In genomic region chrX:9019151-9019550, GRCh38 we compare ENCODE assay signal across 26 cellular contexts. TPM values are rescaled to one million over a fixed set of nuclear protein-coding genes. Genes with fewer than 3 reads are reported as not detected.
"Had no signal": no experiment of that assay in that cellular context is flagged by ENCODE, and none has a peak within 500 bp of the region (broad histone marks: within the 10 kb centered on the region; RNA-seq: fewer than 3 reads in every experiment).

No MANE protein-coding gene starts in this region.

- H3K4me1 ChIP-seq: ascending aorta, heart right ventricle, psoas muscle, right atrium auricular region, thyroid gland, upper lobe of right lung had no signal

- H3K36me3 ChIP-seq: ascending aorta, brain microvascular endothelial cell, heart right ventricle, right atrium auricular region, thyroid gland, upper lobe of right lung had no signal

- FAIRE-seq: keratinocyte had no signal

- ATAC-seq: activated CD8-positive, alpha-beta T cell treated with anti-CD3 and anti-CD28 coated beads, Interleukin-2, amount 10 ng/mL, durations not matched to agents 7 days and 5 days; heart right ventricle; left colon; natural killer cell treated with Interleukin-12 subunit alpha and Interleukin-12 subunit beta and Interleukin-15 and Interleukin-18, amount 100 ng/mL, for 72 hours; psoas muscle; stimulated activated naive CD8-positive, alpha-beta T cell treated with anti-CD3 and anti-CD28 coated beads, Interleukin-15, Interleukin-2, amounts not matched to agents 100 U/mL and 50 U/mL, for 24 hours; upper lobe of right lung had no signal

- H3K27me3 ChIP-seq: ascending aorta, brain microvascular endothelial cell, heart right ventricle, right atrium auricular region, thyroid gland, upper lobe of right lung had no signal

- H3K4me3 ChIP-seq: ascending aorta, heart right ventricle, psoas muscle, right atrium auricular region, thyroid gland, upper lobe of right lung had no signal

- H3K9me3 ChIP-seq: ascending aorta, heart right ventricle, psoas muscle, right atrium auricular region, thyroid gland, upper lobe of right lung had no signal

- DNase-seq: activated CD4-positive, alpha-beta T cell treated with anti-CD3 and anti-CD28 coated beads for 1 hour; activated CD4-positive, alpha-beta T cell treated with anti-CD3 and anti-CD28 coated beads, Interleukin-2, amount 50 U/mL, for 1 hour; activated CD8-positive, alpha-beta T cell treated with anti-CD3 and anti-CD28 coated beads, Interleukin-2, amount 10 ng/mL, durations not matched to agents 7 days and 5 days; activated gamma-delta T cell treated with Interleukin-2 at 50 U/mL for 16 hours; brain microvascular endothelial cell; caudate nucleus; effector CD4-positive, alpha-beta T cell; erythroblast; heart right ventricle; left colon; psoas muscle; stimulated activated CD4-positive, alpha-beta T cell treated with anti-CD3 and anti-CD28 coated beads, Interleukin-12 subunit alpha, Interleukin-12 subunit beta, amount 100 ng/mL, for 4 hours; stimulated activated CD4-positive, alpha-beta T cell treated with anti-CD3 and anti-CD28 coated beads, Interleukin-4, amount 100 ng/mL, for 4 hours; stimulated activated naive CD8-positive, alpha-beta T cell treated with anti-CD3 and anti-CD28 coated beads, Interleukin-15, Interleukin-2, amounts not matched to agents 100 U/mL and 50 U/mL, for 24 hours; substantia nigra; thyroid gland; upper lobe of right lung had no signal

- H3K27ac ChIP-seq: ascending aorta, brain microvascular endothelial cell, heart right ventricle, psoas muscle, right atrium auricular region, thyroid gland, upper lobe of right lung had no signal

RNA-seq across cellular contexts. Expression of gene FAM9B, which starts 14.8 kb away (rescaled TPM):
- total RNA-seq: activated CD8-positive, alpha-beta T cell treated with anti-CD3 and anti-CD28 coated beads, Interleukin-2, amount 10 ng/mL, durations not matched to agents 7 days and 5 days; activated T-helper 1 cell treated with anti-CD3 and anti-CD28 coated beads, Interleukin-12 subunit alpha, Interleukin-12 subunit beta, Interleukin-2, Interleukin-4 antibody, amounts not matched to agents 30 ng/mL and 10 ng/mL and 1 ng/mL, durations not matched to agents 14 hours and 24 hours and 36 hours; ascending aorta; heart right ventricle; left colon; lower leg skin; natural killer cell treated with Interleukin-12 subunit alpha and Interleukin-12 subunit beta and Interleukin-15 and Interleukin-18, amount 100 ng/mL, for 72 hours; osteocyte; psoas muscle; right atrium auricular region; skeletal muscle tissue; T-helper 2 cell treated with Interferon-gamma antibody and Interleukin-4, amounts not matched to agents 100 ng/mL and 5 ng/mL, for 36 hours; thyroid gland had no signal
- polyA plus RNA-seq: heart right ventricle, keratinocyte, psoas muscle had no signal
